In the genomic region with DNA sequence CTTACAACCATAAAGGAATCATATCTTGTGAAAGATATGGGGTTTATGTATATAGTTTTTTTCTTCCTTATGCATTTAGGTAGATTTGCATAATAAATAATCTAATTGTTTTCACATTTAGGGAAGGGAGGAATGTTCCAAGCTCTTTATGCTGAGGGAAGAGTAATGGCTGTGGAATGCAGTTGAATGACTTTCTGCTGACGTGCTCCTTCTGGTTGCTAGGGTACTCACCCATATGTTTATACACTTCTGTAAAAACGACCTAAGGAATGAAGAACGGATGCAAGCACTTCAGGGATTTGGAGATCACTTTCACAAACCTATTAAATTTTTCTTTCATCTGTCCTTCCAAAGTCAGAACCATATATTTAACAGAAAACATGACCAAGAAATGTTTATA, we compare ENCODE assay signal across 7 cellular contexts. TPM values are rescaled to one million over a fixed set of nuclear protein-coding genes. Genes with fewer than 3 reads are reported as not detected.
DNase-seq lines count a peak whose midpoint lies in the region; ATAC-seq and TF ChIP-seq lines count a peak whose summit lies in the region.

No MANE protein-coding gene starts in this region.

- H3K4me1 ChIP-seq in adipocyte (ENCODE audit: control insufficient read depth, insufficient read depth, low read length) (peaks cover 14% of the 10 kb centered on the region), spleen (peaks cover 0 to 16% (median 2%) of the 10 kb centered on the region in 6 donors)

- peak overlapping the region; percentile 45 for H3K4me3 ChIP-seq in adipocyte (ENCODE audit: low read length)
- H3K4me3 ChIP-seq in spleen = no peak overlapping the region

- ATAC-seq in HG02973 (IDR thresholded peaks at IDR 0.05; ENCODE audit: unreplicated experiment) (no peak), T-cell (replicated peaks in 1 of 4) (no peak), HG02938 (IDR thresholded peaks at IDR 0.05; ENCODE audit: unreplicated experiment) (no peak)

- H3K9me3 ChIP-seq in adipocyte (ENCODE audit: control insufficient read depth, low read length) = no peaks in the 10 kb centered on the region
- no peaks in the 10 kb centered on the region for H3K9me3 ChIP-seq in spleen

- peak overlapping the region in 5 of 8 donors; percentile 10 to 52 (median 19) for H3K27ac ChIP-seq in spleen

- peak; percentile 97 for DNase-seq in HS-27A (ENCODE audit: low read depth)
- peak; percentile 97 for DNase-seq in adipocyte (ENCODE audit: low read depth)
- peak; percentile 95 for DNase-seq in iPS DF 19.7 (ENCODE audit: low read depth, low spot score)
- DNase-seq in spleen = no peak
- no peak for DNase-seq in T-cell

- H3K36me3 ChIP-seq in adipocyte (ENCODE audit: control insufficient read depth, insufficient read depth, low read length, severe bottlenecking) (no peaks in the 10 kb centered on the region), spleen (no peaks in the 10 kb centered on the region)

- no peak overlapping the region for H3K4me3 Mint-ChIP-seq in T-cell

- H3K27me3 Mint-ChIP-seq in T-cell = peaks cover 0 to 2% of the 10 kb centered on the region in 2 donors

- no peak for TF ChIP-seq POLR2A in spleen (IDR thresholded peaks at IDR 0.05)

- CTCF ChIA-PET in T-cell (lab: Charles Lee) = no interaction called here

- no peaks in the 10 kb centered on the region for H3K36me3 Mint-ChIP-seq in T-cell

- H3K9me3 Mint-ChIP-seq in T-cell = no peaks in the 10 kb centered on the region

- intact Hi-C loops in spleen (cut with DNase I; ENCODE audit: low total_unique reads) = no loop called here

- no peaks in the 10 kb centered on the region for H3K4me1 Mint-ChIP-seq in T-cell

- no peaks in the 10 kb centered on the region for H3K27me3 ChIP-seq in adipocyte (replicated peaks; ENCODE audit: control insufficient read depth, insufficient read depth, low read length)
- no peaks in the 10 kb centered on the region for H3K27me3 ChIP-seq in spleen (replicated peaks in 1 of 7)

- peak overlapping the region; percentile 37 for H3K9ac ChIP-seq in adipocyte (ENCODE audit: low read length)

- no peak for TF ChIP-seq CTCF in spleen (IDR thresholded peaks at IDR 0.05 in 8 of 11, conservative IDR thresholded peaks at IDR 0.05 in 3 of 11)

- POLR2A ChIA-PET in T-cell (lab: Charles Lee) = no interaction called here

- H3K27ac Mint-ChIP-seq in T-cell = no peak overlapping the region

- 37 to 67% (median 52%) methylated on average over 3 of the region's 3 CpGs for WGBS in spleen, 5 donors

RNA-seq across cellular contexts. Expression of a gene that starts 29.2 kb away (rescaled TPM):
- total RNA-seq in spleen (100 to 1,000 TPM in 2 of 7 donors, 10 to 100 TPM in 5; 76.8 to 135 (median 86.7) TPM), T-cell (10 to 100 TPM; 31.5 to 54.7 (median 44.4) TPM)
- 10 to 100 TPM; 11.3 to 22.2 (median 15.0) TPM for polyA plus RNA-seq in spleen

Comparison
In these comparisons a context has a peak if more than half of its experiments do, and no peak if none do; other contexts are left out.
1. DNase-seq: peak in HS-27A (single experiment), adipocyte (single experiment) and iPS DF 19.7 (single experiment); none in spleen (single experiment) and T-cell (0 of 34).